1 cellular context compared by ENCODE assay signal in the genomic region with DNA sequence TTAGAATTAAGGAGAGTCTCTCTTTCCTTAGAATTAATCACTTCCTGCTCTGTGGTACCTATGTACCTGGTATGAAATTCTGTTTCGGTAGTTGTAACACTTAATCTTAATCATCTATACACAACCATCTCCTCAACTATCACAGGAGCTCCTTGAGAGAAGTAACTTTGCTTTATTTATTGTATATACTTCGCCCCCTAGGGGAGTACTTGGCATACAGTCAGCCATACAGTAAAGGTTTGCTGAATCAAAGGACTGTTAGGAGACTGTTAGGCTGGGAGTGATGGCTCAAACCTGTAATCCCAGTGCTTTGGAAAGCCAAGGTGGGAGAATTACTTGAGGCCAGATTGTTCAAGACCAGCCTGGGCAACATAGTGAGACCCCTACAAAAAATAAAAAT.
TF ChIP-seq lines count a peak whose summit lies in the region.

No MANE protein-coding gene starts in this region.

TF ChIP-seq in GM23338, 12 proteins besides CTCF, POLR2A, EP300 and RAD21:
- TF ChIP-seq, protein P1, sequence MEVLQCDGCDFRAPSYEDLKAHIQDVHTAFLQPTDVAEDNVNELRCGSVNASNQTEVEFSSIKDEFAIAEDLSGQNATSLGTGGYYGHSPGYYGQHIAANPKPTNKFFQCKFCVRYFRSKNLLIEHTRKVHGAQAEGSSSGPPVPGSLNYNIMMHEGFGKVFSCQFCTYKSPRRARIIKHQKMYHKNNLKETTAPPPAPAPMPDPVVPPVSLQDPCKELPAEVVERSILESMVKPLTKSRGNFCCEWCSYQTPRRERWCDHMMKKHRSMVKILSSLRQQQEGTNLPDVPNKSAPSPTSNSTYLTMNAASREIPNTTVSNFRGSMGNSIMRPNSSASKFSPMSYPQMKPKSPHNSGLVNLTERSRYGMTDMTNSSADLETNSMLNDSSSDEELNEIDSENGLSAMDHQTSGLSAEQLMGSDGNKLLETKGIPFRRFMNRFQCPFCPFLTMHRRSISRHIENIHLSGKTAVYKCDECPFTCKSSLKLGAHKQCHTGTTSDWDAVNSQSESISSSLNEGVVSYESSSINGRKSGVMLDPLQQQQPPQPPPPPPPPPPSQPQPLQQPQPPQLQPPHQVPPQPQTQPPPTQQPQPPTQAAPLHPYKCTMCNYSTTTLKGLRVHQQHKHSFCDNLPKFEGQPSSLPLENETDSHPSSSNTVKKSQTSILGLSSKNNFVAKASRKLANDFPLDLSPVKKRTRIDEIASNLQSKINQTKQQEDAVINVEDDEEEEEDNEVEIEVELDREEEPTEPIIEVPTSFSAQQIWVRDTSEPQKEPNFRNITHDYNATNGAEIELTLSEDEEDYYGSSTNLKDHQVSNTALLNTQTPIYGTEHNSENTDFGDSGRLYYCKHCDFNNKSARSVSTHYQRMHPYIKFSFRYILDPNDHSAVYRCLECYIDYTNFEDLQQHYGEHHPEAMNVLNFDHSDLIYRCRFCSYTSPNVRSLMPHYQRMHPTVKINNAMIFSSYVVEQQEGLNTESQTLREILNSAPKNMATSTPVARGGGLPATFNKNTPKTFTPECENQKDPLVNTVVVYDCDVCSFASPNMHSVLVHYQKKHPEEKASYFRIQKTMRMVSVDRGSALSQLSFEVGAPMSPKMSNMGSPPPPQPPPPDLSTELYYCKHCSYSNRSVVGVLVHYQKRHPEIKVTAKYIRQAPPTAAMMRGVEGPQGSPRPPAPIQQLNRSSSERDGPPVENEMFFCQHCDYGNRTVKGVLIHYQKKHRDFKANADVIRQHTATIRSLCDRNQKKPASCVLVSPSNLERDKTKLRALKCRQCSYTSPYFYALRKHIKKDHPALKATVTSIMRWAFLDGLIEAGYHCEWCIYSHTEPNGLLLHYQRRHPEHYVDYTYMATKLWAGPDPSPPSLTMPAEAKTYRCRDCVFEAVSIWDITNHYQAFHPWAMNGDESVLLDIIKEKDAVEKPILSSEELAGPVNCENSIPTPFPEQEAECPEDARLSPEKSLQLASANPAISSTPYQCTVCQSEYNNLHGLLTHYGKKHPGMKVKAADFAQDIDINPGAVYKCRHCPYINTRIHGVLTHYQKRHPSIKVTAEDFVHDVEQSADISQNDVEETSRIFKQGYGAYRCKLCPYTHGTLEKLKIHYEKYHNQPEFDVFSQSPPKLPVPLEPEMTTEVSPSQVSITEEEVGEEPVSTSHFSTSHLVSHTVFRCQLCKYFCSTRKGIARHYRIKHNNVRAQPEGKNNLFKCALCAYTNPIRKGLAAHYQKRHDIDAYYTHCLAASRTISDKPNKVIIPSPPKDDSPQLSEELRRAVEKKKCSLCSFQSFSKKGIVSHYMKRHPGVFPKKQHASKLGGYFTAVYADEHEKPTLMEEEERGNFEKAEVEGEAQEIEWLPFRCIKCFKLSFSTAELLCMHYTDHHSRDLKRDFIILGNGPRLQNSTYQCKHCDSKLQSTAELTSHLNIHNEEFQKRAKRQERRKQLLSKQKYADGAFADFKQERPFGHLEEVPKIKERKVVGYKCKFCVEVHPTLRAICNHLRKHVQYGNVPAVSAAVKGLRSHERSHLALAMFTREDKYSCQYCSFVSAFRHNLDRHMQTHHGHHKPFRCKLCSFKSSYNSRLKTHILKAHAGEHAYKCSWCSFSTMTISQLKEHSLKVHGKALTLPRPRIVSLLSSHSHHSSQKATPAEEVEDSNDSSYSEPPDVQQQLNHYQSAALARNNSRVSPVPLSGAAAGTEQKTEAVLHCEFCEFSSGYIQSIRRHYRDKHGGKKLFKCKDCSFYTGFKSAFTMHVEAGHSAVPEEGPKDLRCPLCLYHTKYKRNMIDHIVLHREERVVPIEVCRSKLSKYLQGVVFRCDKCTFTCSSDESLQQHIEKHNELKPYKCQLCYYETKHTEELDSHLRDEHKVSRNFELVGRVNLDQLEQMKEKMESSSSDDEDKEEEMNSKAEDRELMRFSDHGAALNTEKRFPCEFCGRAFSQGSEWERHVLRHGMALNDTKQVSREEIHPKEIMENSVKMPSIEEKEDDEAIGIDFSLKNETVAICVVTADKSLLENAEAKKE (CRISPR knock-in tag; IDR thresholded peaks at IDR 0.05): no peak
- TF ChIP-seq NANOG (IDR thresholded peaks at IDR 0.05; ENCODE audit: borderline replicate concordance): no peak
- TF ChIP-seq ZNF114 (CRISPR knock-in tag; IDR thresholded peaks at IDR 0.05): no peak
- TF ChIP-seq, protein P2, sequence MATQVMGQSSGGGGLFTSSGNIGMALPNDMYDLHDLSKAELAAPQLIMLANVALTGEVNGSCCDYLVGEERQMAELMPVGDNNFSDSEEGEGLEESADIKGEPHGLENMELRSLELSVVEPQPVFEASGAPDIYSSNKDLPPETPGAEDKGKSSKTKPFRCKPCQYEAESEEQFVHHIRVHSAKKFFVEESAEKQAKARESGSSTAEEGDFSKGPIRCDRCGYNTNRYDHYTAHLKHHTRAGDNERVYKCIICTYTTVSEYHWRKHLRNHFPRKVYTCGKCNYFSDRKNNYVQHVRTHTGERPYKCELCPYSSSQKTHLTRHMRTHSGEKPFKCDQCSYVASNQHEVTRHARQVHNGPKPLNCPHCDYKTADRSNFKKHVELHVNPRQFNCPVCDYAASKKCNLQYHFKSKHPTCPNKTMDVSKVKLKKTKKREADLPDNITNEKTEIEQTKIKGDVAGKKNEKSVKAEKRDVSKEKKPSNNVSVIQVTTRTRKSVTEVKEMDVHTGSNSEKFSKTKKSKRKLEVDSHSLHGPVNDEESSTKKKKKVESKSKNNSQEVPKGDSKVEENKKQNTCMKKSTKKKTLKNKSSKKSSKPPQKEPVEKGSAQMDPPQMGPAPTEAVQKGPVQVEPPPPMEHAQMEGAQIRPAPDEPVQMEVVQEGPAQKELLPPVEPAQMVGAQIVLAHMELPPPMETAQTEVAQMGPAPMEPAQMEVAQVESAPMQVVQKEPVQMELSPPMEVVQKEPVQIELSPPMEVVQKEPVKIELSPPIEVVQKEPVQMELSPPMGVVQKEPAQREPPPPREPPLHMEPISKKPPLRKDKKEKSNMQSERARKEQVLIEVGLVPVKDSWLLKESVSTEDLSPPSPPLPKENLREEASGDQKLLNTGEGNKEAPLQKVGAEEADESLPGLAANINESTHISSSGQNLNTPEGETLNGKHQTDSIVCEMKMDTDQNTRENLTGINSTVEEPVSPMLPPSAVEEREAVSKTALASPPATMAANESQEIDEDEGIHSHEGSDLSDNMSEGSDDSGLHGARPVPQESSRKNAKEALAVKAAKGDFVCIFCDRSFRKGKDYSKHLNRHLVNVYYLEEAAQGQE (IDR thresholded peaks at IDR 0.05; ENCODE audit: unreplicated experiment): no peak
- TF ChIP-seq EZH2 (IDR thresholded peaks at IDR 0.05; ENCODE audit: low read depth, unreplicated experiment): no peak
- no peak for TF ChIP-seq JUNB (IDR thresholded peaks at IDR 0.05; ENCODE audit: unreplicated experiment)
- TF ChIP-seq CREB1 (CRISPR knock-in tag; IDR thresholded peaks at IDR 0.05; ENCODE audit: low read depth): no peak
- TF ChIP-seq EZH2phosphoT487 (IDR thresholded peaks at IDR 0.05; ENCODE audit: unreplicated experiment): no peak
- no peak for TF ChIP-seq STAT1 (IDR thresholded peaks at IDR 0.05; ENCODE audit: unreplicated experiment)
- no peak for TF ChIP-seq ZNF331 (CRISPR knock-in tag; IDR thresholded peaks at IDR 0.05; ENCODE audit: low read depth)
- no peak for TF ChIP-seq POLR2AphosphoS5 (IDR thresholded peaks at IDR 0.05; ENCODE audit: low read depth)
- TF ChIP-seq, protein P3, sequence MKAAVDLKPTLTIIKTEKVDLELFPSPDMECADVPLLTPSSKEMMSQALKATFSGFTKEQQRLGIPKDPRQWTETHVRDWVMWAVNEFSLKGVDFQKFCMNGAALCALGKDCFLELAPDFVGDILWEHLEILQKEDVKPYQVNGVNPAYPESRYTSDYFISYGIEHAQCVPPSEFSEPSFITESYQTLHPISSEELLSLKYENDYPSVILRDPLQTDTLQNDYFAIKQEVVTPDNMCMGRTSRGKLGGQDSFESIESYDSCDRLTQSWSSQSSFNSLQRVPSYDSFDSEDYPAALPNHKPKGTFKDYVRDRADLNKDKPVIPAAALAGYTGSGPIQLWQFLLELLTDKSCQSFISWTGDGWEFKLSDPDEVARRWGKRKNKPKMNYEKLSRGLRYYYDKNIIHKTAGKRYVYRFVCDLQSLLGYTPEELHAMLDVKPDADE (IDR thresholded peaks at IDR 0.05): no peak
